In genomic region chr7:113487925-113488731, GRCh38 we compare ENCODE assay signal across 24 cellular contexts.
"Had no signal": no experiment of that assay in that cellular context is flagged by ENCODE, and none has a peak within 500 bp of the region (broad histone marks: within the 10 kb centered on the region; RNA-seq: fewer than 3 reads in every experiment).

No MANE protein-coding gene starts in this region.

- FAIRE-seq: endometrium, frontal cortex, urothelium cell line had no signal

- H3K4me1 Mint-ChIP-seq: mesothelial cell of epicardium, naive B cell, neural crest cell had no signal

- H3K4me2 ChIP-seq: hepatocyte had no signal

- H3K27ac Mint-ChIP-seq: effector memory CD8-positive, alpha-beta T cell; mesothelial cell of epicardium; naive B cell; natural killer cell treated with Interleukin-12 subunit alpha and Interleukin-12 subunit beta and Interleukin-15 and Interleukin-18, amount 100 ng/mL, for 72 hours; type B pancreatic cell had no signal

- H3K79me2 ChIP-seq: hepatocyte had no signal

- H3K27me3 ChIP-seq: heart left ventricle, hepatocyte, sigmoid colon, testis, tibial artery had no signal

- H3K27ac ChIP-seq: heart left ventricle, hepatocyte, psoas muscle, sigmoid colon, testis, tibial artery had no signal

- DNase-seq: cerebellar nuclear complex; cortex of kidney; effector memory CD8-positive, alpha-beta T cell; kidney; mesenchymal stem cell; mucosa of descending colon; naive B cell; right cardiac atrium; sigmoid colon; stimulated activated CD4-positive, alpha-beta T cell treated with anti-CD3 and anti-CD28 coated beads, Interleukin-4, amount 100 ng/mL, for 4 hours; stimulated activated naive CD4-positive, alpha-beta T cell; tibial artery had no signal

- H2AFZ ChIP-seq: hepatocyte had no signal

- H3K4me3 Mint-ChIP-seq: effector memory CD8-positive, alpha-beta T cell; mesothelial cell of epicardium; naive B cell; natural killer cell treated with Interleukin-12 subunit alpha and Interleukin-12 subunit beta and Interleukin-15 and Interleukin-18, amount 100 ng/mL, for 72 hours; neural crest cell; type B pancreatic cell had no signal

- ATAC-seq: effector memory CD8-positive, alpha-beta T cell; left lobe of liver; mucosa of descending colon; natural killer cell treated with Interleukin-12 subunit alpha and Interleukin-12 subunit beta and Interleukin-15 and Interleukin-18, amount 100 ng/mL, for 72 hours; psoas muscle had no signal

- H3K27me3 Mint-ChIP-seq: effector memory CD8-positive, alpha-beta T cell; naive B cell; natural killer cell treated with Interleukin-12 subunit alpha and Interleukin-12 subunit beta and Interleukin-15 and Interleukin-18, amount 100 ng/mL, for 72 hours; type B pancreatic cell had no signal

- H3K4me3 ChIP-seq: heart left ventricle, hepatocyte, mucosa of descending colon, psoas muscle, sigmoid colon, testis, tibial artery had no signal

- H3K4me1 ChIP-seq: heart left ventricle, psoas muscle, testis had no signal

- H3K36me3 ChIP-seq: sigmoid colon, tibial artery had no signal

- H3K9me3 Mint-ChIP-seq: type B pancreatic cell had no signal

- H3K9me3 ChIP-seq: mucosa of descending colon, psoas muscle, sigmoid colon, testis, tibial artery had no signal
